In genomic region chr1:172699111-172699510, GRCh38 we compare ENCODE assay signal across 8 cellular contexts. TPM values are rescaled to one million over a fixed set of nuclear protein-coding genes. Genes with fewer than 3 reads are reported as not detected.
DNase-seq lines count a peak whose midpoint lies in the region; ATAC-seq and TF ChIP-seq lines count a peak whose summit lies in the region.

No MANE protein-coding gene starts in this region.

- H3K27ac ChIP-seq in tibial artery, result no peak overlapping the region

- peak overlapping the region; percentile 94 for H3K27ac Mint-ChIP-seq in activated CD4-positive, alpha-beta memory T cell treated with anti-CD3 and anti-CD28 coated beads, Interleukin-2, amount 10 ng/mL, durations not matched to agents 7 days and 5 days
- H3K27ac Mint-ChIP-seq in osteocyte (ENCODE audit: unreplicated experiment), result no peak overlapping the region

- peak; percentile 82 for DNase-seq in activated CD4-positive, alpha-beta memory T cell treated with anti-CD3 and anti-CD28 coated beads, Interleukin-2, amount 10 ng/mL, durations not matched to agents 7 days and 5 days
- peak; percentile 30 for DNase-seq in fibroblast of mammary gland (ENCODE audit: low read depth)
- peak; percentile 50 for DNase-seq in stimulated activated CD8-positive, alpha-beta memory T cell treated with anti-CD3 and anti-CD28 coated beads, Interleukin-15, amount 100 ng/mL, for 1 hour (ENCODE audit: low read depth)
- DNase-seq in osteocyte (ENCODE audit: extremely low spot score, unreplicated experiment), result no peak
- no peak for DNase-seq in head of caudate nucleus
- DNase-seq in tibial artery, result no peak

- H3K4me3 ChIP-seq in fibroblast of mammary gland (ENCODE audit: control insufficient read depth, low read depth, low read length) (no peak overlapping the region), tibial artery (no peak overlapping the region)

- peaks cover 8% of the 10 kb centered on the region for H3K36me3 Mint-ChIP-seq in activated CD4-positive, alpha-beta memory T cell treated with anti-CD3 and anti-CD28 coated beads, Interleukin-2, amount 10 ng/mL, durations not matched to agents 7 days and 5 days (ENCODE audit: low read depth)
- no peaks in the 10 kb centered on the region for H3K36me3 Mint-ChIP-seq in osteocyte (ENCODE audit: unreplicated experiment)

- no peaks in the 10 kb centered on the region for H3K27me3 ChIP-seq in tibial artery

- TF ChIP-seq CTCF in fibroblast of mammary gland (conservative IDR thresholded peaks at IDR 0.05; ENCODE audit: control insufficient read depth, insufficient read depth, low read depth, low read length) (no peak), osteocyte (IDR thresholded peaks at IDR 0.05) (no peak), tibial artery (IDR thresholded peaks at IDR 0.05) (no peak)

- peak; percentile 63 for ATAC-seq in GM19397 (IDR thresholded peaks at IDR 0.05; ENCODE audit: unreplicated experiment)
- ATAC-seq in HG03575 (IDR thresholded peaks at IDR 0.05; ENCODE audit: extremely low read depth, insufficient number of reproducible peaks, low FRiP score, unreplicated experiment), result peak; percentile 47

- H3K27me3 Mint-ChIP-seq in activated CD4-positive, alpha-beta memory T cell treated with anti-CD3 and anti-CD28 coated beads, Interleukin-2, amount 10 ng/mL, durations not matched to agents 7 days and 5 days, result peaks cover 2% of the 10 kb centered on the region
- peaks cover 4% of the 10 kb centered on the region for H3K27me3 Mint-ChIP-seq in osteocyte (ENCODE audit: unreplicated experiment)

- POLR2A ChIA-PET in activated CD4-positive, alpha-beta memory T cell treated with anti-CD3 and anti-CD28 coated beads, Interleukin-2, amount 10 ng/mL, durations not matched to agents 7 days and 5 days (lab: Charles Lee), result interaction anchor here (0.8 to 4.0 kb wide), 15 partner anchors 9 to 61 kb away, joined by 3 to 21 read pairs (median 4); partner anchors contain the start of gene FASLG

- no peaks in the 10 kb centered on the region for H3K4me1 ChIP-seq in tibial artery

- H3K9me3 Mint-ChIP-seq in activated CD4-positive, alpha-beta memory T cell treated with anti-CD3 and anti-CD28 coated beads, Interleukin-2, amount 10 ng/mL, durations not matched to agents 7 days and 5 days, result no peaks in the 10 kb centered on the region
- no peaks in the 10 kb centered on the region for H3K9me3 Mint-ChIP-seq in osteocyte (ENCODE audit: unreplicated experiment)

- peaks cover 47% of the 10 kb centered on the region for H3K4me1 Mint-ChIP-seq in activated CD4-positive, alpha-beta memory T cell treated with anti-CD3 and anti-CD28 coated beads, Interleukin-2, amount 10 ng/mL, durations not matched to agents 7 days and 5 days
- no peaks in the 10 kb centered on the region for H3K4me1 Mint-ChIP-seq in osteocyte (ENCODE audit: unreplicated experiment)

- H3K4me3 Mint-ChIP-seq in activated CD4-positive, alpha-beta memory T cell treated with anti-CD3 and anti-CD28 coated beads, Interleukin-2, amount 10 ng/mL, durations not matched to agents 7 days and 5 days, result peak overlapping the region; percentile 18
- no peak overlapping the region for H3K4me3 Mint-ChIP-seq in osteocyte (ENCODE audit: unreplicated experiment)

- intact Hi-C loops in head of caudate nucleus (cut with DNase I), result no loop called here
- intact Hi-C loops in tibial artery (cut with DNase I; ENCODE audit: low total_unique reads), result no loop called here

- no peaks in the 10 kb centered on the region for H3K9me3 ChIP-seq in tibial artery

- CTCF ChIA-PET in activated CD4-positive, alpha-beta memory T cell treated with anti-CD3 and anti-CD28 coated beads, Interleukin-2, amount 10 ng/mL, durations not matched to agents 7 days and 5 days (lab: Charles Lee), result interaction anchor here (1.0 to 1.4 kb wide), 4 partner anchors 18 to 32 kb away, joined by 3 to 8 read pairs (median 4); no protein-coding TSS in a partner anchor

- no peaks in the 10 kb centered on the region for H3K36me3 ChIP-seq in tibial artery

RNA-seq across cellular contexts. Expression of gene FASLG, which starts 40.2 kb away (rescaled TPM):
- total RNA-seq in activated CD4-positive, alpha-beta memory T cell treated with anti-CD3 and anti-CD28 coated beads, Interleukin-2, amount 10 ng/mL, durations not matched to agents 7 days and 5 days, result 1 to 10 TPM; 3.6 to 3.9 TPM
- total RNA-seq in osteocyte, result not detected in 2 replicates

Comparison
In these comparisons a context has a peak if more than half of its experiments do, and no peak if none do; other contexts are left out.
1. DNase-seq: peak in activated CD4-positive, alpha-beta memory T cell treated with anti-CD3 and anti-CD28 coated beads, Interleukin-2, amount 10 ng/mL, durations not matched to agents 7 days and 5 days (single experiment), fibroblast of mammary gland (single experiment) and stimulated activated CD8-positive, alpha-beta memory T cell treated with anti-CD3 and anti-CD28 coated beads, Interleukin-15, amount 100 ng/mL, for 1 hour (single experiment); none in osteocyte (single experiment), head of caudate nucleus (0 of 42) and tibial artery (0 of 2).